ENCODE assay signal across 1 cellular context in the genomic region with DNA sequence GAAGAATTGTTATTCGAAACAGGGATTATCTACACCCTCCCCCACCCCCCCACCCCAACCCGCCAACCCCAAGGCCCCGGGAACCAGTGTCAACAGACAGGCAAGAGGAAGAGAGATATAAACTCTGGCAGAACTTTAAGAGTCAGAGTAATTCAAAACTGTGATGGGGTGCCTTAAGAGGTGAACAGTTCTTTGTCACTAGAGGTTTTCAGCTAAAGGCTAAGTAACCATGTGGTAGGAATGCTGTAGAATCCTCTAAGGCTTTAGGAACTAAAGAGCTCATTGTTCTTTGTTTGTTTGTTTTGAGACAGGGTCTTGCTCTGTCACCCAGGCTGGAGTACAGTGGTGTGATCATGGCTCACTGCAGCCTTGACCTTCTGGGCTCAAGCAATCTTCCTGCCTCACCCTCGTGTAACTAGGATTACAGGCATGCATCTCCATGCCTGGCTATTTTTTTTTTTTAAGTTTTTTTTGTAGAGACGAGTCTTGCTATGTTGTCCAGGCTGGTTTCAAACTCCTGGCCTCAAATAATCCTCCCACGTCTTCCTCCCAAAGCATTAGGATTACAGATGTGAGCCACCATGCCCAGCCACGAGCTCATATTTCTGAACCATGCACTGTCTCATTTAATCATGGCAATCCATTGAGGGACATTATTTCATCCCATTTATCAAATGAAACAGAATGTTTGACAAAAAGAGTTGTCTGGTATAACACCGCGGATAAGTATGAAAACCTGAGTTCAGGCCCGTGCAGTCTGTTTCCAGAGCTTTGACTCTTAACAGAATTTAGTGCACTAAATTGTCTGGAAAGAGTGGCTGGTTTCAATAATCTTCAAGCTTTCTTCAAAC.
A peak's percentile ranks its signal among the peaks of the same experiment; 100 is the strongest.
TF ChIP-seq lines count a peak whose summit lies in the region.

No MANE protein-coding gene starts in this region.

TF ChIP-seq in HepG2, 621 proteins besides CTCF, POLR2A, EP300 and RAD21 (continued from another document and continues in another):
- TF ChIP-seq DMTF1 (CRISPR knock-in tag; IDR thresholded peaks at IDR 0.05) (no peak), ZNF550 (CRISPR knock-in tag; IDR thresholded peaks at IDR 0.05; ENCODE audit: borderline replicate concordance) (0 out of 2 replicates have a peak, but pooled peaks have one; percentile 58), ZNF879 (CRISPR knock-in tag; IDR thresholded peaks at IDR 0.05) (0 out of 2 replicates have a peak, but pooled peaks have one; percentile 47), KLF9 (CRISPR knock-in tag; IDR thresholded peaks at IDR 0.05; ENCODE audit: low read depth) (0 out of 2 replicates have a peak, but pooled peaks have one; percentile 48), NAIF1 (CRISPR knock-in tag; IDR thresholded peaks at IDR 0.05; ENCODE audit: borderline replicate concordance) (peak; percentile 85; the same call in 1 of the 2 replicates), ATF7-NPFF (CRISPR knock-in tag; IDR thresholded peaks at IDR 0.05; ENCODE audit: low read depth) (peak; percentile 47; the same call in 1 of the 2 replicates), ZNF333 (CRISPR knock-in tag; IDR thresholded peaks at IDR 0.05; ENCODE audit: borderline replicate concordance) (no peak), HNRNPLL (IDR thresholded peaks at IDR 0.05; ENCODE audit: low read depth, low read length, poor library complexity, severe bottlenecking) (no peak), GLMP (CRISPR knock-in tag; IDR thresholded peaks at IDR 0.05; ENCODE audit: borderline replicate concordance) (no peak), SMC3 (IDR thresholded peaks at IDR 0.05; ENCODE audit: low read length) (peak; percentile 48; the same call in 1 of the 2 replicates), HINFP (CRISPR knock-in tag; IDR thresholded peaks at IDR 0.05; ENCODE audit: low read depth) (peak; percentile 93), SRSF1 (optimal IDR thresholded peaks at IDR 0.05; ENCODE audit: low read depth, low read length) (no peak), U2AF2 (IDR thresholded peaks at IDR 0.05; ENCODE audit: low read depth, low read length) (no peak), TBX2 (CRISPR knock-in tag; IDR thresholded peaks at IDR 0.05; ENCODE audit: borderline replicate concordance) (peak; percentile 98), HHEX (CRISPR knock-in tag; IDR thresholded peaks at IDR 0.05) (peak; percentile 66), ZNF614 (CRISPR knock-in tag; IDR thresholded peaks at IDR 0.05; ENCODE audit: borderline replicate concordance) (peak; percentile 91), CSRNP1 (CRISPR knock-in tag; IDR thresholded peaks at IDR 0.05) (peak; percentile 76; the same call in 1 of the 2 replicates), ZNF264 (CRISPR knock-in tag; IDR thresholded peaks at IDR 0.05) (peak; percentile 87), KDM6A (CRISPR knock-in tag; IDR thresholded peaks at IDR 0.05; ENCODE audit: low read depth) (peak; percentile 87), ZNF24 (IDR thresholded peaks at IDR 0.05) (peak; percentile 64), ZBTB8A (CRISPR knock-in tag; IDR thresholded peaks at IDR 0.05; ENCODE audit: borderline replicate concordance, low read depth) (no peak), SCMH1 (CRISPR knock-in tag; IDR thresholded peaks at IDR 0.05; ENCODE audit: borderline replicate concordance) (no peak), TSC22D2 (CRISPR knock-in tag; IDR thresholded peaks at IDR 0.05; ENCODE audit: borderline replicate concordance) (peak; percentile 90; the same call in 1 of the 2 replicates), TFE3 (CRISPR knock-in tag; IDR thresholded peaks at IDR 0.05) (peak; percentile 92), ZNF639 (CRISPR knock-in tag; conservative IDR thresholded peaks at IDR 0.05) (peak; percentile 79; the same call in 1 of the 2 replicates), NFE2 (CRISPR knock-in tag; IDR thresholded peaks at IDR 0.05) (peak; percentile 61; the same call in 1 of the 2 replicates), SUZ12 (IDR thresholded peaks at IDR 0.05; ENCODE audit: low read depth, low read length) (no peak)
- TF ChIP-seq, protein P1, sequence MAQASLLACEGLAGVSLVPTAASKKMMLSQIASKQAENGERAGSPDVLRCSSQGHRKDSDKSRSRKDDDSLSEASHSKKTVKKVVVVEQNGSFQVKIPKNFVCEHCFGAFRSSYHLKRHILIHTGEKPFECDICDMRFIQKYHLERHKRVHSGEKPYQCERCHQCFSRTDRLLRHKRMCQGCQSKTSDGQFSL (CRISPR knock-in tag; IDR thresholded peaks at IDR 0.05): 0 out of 2 replicates have a peak, but pooled peaks have one; percentile 61
- TF ChIP-seq, protein P2, sequence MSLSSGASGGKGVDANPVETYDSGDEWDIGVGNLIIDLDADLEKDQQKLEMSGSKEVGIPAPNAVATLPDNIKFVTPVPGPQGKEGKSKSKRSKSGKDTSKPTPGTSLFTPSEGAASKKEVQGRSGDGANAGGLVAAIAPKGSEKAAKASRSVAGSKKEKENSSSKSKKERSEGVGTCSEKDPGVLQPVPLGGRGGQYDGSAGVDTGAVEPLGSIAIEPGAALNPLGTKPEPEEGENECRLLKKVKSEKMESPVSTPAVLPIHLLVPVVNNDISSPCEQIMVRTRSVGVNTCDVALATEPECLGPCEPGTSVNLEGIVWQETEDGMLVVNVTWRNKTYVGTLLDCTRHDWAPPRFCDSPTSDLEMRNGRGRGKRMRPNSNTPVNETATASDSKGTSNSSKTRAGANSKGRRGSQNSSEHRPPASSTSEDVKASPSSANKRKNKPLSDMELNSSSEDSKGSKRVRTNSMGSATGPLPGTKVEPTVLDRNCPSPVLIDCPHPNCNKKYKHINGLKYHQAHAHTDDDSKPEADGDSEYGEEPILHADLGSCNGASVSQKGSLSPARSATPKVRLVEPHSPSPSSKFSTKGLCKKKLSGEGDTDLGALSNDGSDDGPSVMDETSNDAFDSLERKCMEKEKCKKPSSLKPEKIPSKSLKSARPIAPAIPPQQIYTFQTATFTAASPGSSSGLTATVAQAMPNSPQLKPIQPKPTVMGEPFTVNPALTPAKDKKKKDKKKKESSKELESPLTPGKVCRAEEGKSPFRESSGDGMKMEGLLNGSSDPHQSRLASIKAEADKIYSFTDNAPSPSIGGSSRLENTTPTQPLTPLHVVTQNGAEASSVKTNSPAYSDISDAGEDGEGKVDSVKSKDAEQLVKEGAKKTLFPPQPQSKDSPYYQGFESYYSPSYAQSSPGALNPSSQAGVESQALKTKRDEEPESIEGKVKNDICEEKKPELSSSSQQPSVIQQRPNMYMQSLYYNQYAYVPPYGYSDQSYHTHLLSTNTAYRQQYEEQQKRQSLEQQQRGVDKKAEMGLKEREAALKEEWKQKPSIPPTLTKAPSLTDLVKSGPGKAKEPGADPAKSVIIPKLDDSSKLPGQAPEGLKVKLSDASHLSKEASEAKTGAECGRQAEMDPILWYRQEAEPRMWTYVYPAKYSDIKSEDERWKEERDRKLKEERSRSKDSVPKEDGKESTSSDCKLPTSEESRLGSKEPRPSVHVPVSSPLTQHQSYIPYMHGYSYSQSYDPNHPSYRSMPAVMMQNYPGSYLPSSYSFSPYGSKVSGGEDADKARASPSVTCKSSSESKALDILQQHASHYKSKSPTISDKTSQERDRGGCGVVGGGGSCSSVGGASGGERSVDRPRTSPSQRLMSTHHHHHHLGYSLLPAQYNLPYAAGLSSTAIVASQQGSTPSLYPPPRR (CRISPR knock-in tag; IDR thresholded peaks at IDR 0.05; ENCODE audit: borderline replicate concordance): peak; percentile 94
- TF ChIP-seq, protein P3, sequence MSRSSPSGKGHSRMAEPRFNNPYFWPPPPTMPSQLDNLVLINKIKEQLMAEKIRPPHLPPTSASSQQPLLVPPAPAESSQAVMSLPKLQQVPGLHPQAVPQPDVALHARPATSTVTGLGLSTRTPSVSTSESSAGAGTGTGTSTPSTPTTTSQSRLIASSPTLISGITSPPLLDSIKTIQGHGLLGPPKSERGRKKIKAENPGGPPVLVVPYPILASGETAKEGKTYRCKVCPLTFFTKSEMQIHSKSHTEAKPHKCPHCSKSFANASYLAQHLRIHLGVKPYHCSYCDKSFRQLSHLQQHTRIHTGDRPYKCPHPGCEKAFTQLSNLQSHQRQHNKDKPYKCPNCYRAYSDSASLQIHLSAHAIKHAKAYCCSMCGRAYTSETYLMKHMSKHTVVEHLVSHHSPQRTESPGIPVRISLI (CRISPR knock-in tag; IDR thresholded peaks at IDR 0.05; ENCODE audit: borderline replicate concordance): peak; percentile 100
- TF ChIP-seq, protein P4, sequence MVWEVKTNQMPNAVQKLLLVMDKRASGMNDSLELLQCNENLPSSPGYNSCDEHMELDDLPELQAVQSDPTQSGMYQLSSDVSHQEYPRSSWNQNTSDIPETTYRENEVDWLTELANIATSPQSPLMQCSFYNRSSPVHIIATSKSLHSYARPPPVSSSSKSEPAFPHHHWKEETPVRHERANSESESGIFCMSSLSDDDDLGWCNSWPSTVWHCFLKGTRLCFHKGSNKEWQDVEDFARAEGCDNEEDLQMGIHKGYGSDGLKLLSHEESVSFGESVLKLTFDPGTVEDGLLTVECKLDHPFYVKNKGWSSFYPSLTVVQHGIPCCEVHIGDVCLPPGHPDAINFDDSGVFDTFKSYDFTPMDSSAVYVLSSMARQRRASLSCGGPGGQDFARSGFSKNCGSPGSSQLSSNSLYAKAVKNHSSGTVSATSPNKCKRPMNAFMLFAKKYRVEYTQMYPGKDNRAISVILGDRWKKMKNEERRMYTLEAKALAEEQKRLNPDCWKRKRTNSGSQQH (CRISPR knock-in tag; IDR thresholded peaks at IDR 0.05; ENCODE audit: low read depth): peak; percentile 70
- TF ChIP-seq, protein P5, sequence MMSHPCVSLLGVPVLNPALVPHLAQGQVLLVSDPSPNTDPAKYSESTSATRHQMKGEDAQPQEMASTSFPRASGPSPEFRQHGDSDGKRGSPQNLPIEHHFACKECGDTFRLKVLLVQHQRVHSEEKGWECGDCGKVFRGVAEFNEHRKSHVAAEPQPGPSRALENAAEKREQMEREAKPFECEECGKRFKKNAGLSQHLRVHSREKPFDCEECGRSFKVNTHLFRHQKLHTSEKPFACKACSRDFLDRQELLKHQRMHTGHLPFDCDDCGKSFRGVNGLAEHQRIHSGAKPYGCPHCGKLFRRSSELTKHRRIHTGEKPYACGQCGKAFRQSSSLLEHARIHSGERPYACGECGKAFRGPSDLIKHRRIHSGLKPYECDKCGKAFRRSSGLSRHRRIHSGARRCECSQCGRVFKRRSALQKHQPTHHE (CRISPR knock-in tag; IDR thresholded peaks at IDR 0.05; ENCODE audit: borderline replicate concordance): peak; percentile 90; the same call in 1 of the 2 replicates
